2 cellular contexts compared by ENCODE assay signal in the genomic region with DNA sequence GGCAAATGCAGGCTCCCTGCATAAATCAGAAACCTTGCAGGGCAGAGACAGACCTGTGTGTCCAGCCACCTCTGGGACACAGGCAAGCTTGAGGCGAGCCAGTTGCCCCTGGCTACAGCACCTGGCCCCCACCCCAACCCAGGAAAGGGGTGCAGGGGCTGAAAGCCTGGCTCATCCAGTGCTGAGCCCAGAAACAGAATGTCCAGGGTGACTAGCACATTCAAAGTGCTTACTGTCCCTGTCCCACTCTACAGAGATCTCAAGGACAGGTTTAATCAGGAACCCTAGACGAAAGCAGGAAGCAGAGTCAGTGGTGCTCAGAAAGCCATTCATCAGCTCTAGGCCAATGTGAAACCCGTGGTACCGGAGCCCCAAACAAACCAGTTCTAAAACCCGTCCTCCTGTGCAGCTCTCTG.
TF ChIP-seq lines count a peak whose summit lies in the region.

No MANE protein-coding gene starts in this region.

TF ChIP-seq in HCT116, 20 proteins besides CTCF, POLR2A, EP300 and RAD21:
- TF ChIP-seq JUND (IDR thresholded peaks at IDR 0.05), result no peak
- no peak for TF ChIP-seq SIN3A (IDR thresholded peaks at IDR 0.05; ENCODE audit: low read depth)
- TF ChIP-seq, protein P1, sequence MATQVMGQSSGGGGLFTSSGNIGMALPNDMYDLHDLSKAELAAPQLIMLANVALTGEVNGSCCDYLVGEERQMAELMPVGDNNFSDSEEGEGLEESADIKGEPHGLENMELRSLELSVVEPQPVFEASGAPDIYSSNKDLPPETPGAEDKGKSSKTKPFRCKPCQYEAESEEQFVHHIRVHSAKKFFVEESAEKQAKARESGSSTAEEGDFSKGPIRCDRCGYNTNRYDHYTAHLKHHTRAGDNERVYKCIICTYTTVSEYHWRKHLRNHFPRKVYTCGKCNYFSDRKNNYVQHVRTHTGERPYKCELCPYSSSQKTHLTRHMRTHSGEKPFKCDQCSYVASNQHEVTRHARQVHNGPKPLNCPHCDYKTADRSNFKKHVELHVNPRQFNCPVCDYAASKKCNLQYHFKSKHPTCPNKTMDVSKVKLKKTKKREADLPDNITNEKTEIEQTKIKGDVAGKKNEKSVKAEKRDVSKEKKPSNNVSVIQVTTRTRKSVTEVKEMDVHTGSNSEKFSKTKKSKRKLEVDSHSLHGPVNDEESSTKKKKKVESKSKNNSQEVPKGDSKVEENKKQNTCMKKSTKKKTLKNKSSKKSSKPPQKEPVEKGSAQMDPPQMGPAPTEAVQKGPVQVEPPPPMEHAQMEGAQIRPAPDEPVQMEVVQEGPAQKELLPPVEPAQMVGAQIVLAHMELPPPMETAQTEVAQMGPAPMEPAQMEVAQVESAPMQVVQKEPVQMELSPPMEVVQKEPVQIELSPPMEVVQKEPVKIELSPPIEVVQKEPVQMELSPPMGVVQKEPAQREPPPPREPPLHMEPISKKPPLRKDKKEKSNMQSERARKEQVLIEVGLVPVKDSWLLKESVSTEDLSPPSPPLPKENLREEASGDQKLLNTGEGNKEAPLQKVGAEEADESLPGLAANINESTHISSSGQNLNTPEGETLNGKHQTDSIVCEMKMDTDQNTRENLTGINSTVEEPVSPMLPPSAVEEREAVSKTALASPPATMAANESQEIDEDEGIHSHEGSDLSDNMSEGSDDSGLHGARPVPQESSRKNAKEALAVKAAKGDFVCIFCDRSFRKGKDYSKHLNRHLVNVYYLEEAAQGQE (IDR thresholded peaks at IDR 0.05; ENCODE audit: low read depth), result no peak
- TF ChIP-seq ZFX (IDR thresholded peaks at IDR 0.05), result no peak
- TF ChIP-seq, protein P2, sequence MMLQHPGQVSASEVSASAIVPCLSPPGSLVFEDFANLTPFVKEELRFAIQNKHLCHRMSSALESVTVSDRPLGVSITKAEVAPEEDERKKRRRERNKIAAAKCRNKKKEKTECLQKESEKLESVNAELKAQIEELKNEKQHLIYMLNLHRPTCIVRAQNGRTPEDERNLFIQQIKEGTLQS (IDR thresholded peaks at IDR 0.05), result no peak
- no peak for TF ChIP-seq EZH2 (IDR thresholded peaks at IDR 0.05)
- no peak for TF ChIP-seq TCF7L2 (IDR thresholded peaks at IDR 0.05; ENCODE audit: borderline replicate concordance, extremely low read depth, insufficient read depth, insufficient read length)
- no peak for TF ChIP-seq CBX3 (IDR thresholded peaks at IDR 0.05; ENCODE audit: low read depth)
- no peak for TF ChIP-seq EZH2phosphoT487 (IDR thresholded peaks at IDR 0.05; ENCODE audit: borderline replicate concordance)
- TF ChIP-seq POLR2AphosphoS5 (IDR thresholded peaks at IDR 0.05; ENCODE audit: low read depth, low read length), result no peak
- TF ChIP-seq, protein P3, sequence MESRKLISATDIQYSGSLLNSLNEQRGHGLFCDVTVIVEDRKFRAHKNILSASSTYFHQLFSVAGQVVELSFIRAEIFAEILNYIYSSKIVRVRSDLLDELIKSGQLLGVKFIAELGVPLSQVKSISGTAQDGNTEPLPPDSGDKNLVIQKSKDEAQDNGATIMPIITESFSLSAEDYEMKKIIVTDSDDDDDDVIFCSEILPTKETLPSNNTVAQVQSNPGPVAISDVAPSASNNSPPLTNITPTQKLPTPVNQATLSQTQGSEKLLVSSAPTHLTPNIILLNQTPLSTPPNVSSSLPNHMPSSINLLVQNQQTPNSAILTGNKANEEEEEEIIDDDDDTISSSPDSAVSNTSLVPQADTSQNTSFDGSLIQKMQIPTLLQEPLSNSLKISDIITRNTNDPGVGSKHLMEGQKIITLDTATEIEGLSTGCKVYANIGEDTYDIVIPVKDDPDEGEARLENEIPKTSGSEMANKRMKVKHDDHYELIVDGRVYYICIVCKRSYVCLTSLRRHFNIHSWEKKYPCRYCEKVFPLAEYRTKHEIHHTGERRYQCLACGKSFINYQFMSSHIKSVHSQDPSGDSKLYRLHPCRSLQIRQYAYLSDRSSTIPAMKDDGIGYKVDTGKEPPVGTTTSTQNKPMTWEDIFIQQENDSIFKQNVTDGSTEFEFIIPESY (IDR thresholded peaks at IDR 0.05; ENCODE audit: extremely low read depth, insufficient replicate concordance, low read length), result no peak
- TF ChIP-seq CEBPB (IDR thresholded peaks at IDR 0.05; ENCODE audit: low read depth), result no peak
- TF ChIP-seq ELF1 (IDR thresholded peaks at IDR 0.05; ENCODE audit: borderline replicate concordance, low read depth), result no peak
- no peak for TF ChIP-seq YY1 (IDR thresholded peaks at IDR 0.05; ENCODE audit: extremely low read depth, insufficient replicate concordance, low read depth, low read length)
- no peak for TF ChIP-seq SRF (IDR thresholded peaks at IDR 0.05; ENCODE audit: low read depth)
- no peak for TF ChIP-seq FOSL1 (IDR thresholded peaks at IDR 0.05; ENCODE audit: low read depth)
- TF ChIP-seq, protein P4, sequence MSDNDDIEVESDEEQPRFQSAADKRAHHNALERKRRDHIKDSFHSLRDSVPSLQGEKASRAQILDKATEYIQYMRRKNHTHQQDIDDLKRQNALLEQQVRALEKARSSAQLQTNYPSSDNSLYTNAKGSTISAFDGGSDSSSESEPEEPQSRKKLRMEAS (IDR thresholded peaks at IDR 0.05), result no peak
- TF ChIP-seq EGR1 (IDR thresholded peaks at IDR 0.05; ENCODE audit: low read depth), result no peak

TF ChIP-seq in GM12878, 131 proteins besides CTCF, POLR2A, EP300 and RAD21:
- TF ChIP-seq, protein P5, sequence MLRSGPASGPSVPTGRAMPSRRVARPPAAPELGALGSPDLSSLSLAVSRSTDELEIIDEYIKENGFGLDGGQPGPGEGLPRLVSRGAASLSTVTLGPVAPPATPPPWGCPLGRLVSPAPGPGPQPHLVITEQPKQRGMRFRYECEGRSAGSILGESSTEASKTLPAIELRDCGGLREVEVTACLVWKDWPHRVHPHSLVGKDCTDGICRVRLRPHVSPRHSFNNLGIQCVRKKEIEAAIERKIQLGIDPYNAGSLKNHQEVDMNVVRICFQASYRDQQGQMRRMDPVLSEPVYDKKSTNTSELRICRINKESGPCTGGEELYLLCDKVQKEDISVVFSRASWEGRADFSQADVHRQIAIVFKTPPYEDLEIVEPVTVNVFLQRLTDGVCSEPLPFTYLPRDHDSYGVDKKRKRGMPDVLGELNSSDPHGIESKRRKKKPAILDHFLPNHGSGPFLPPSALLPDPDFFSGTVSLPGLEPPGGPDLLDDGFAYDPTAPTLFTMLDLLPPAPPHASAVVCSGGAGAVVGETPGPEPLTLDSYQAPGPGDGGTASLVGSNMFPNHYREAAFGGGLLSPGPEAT (IDR thresholded peaks at IDR 0.05; ENCODE audit: low read depth), result no peak
- TF ChIP-seq ESRRA (IDR thresholded peaks at IDR 0.05; ENCODE audit: low read length), result no peak
- TF ChIP-seq, protein P6, sequence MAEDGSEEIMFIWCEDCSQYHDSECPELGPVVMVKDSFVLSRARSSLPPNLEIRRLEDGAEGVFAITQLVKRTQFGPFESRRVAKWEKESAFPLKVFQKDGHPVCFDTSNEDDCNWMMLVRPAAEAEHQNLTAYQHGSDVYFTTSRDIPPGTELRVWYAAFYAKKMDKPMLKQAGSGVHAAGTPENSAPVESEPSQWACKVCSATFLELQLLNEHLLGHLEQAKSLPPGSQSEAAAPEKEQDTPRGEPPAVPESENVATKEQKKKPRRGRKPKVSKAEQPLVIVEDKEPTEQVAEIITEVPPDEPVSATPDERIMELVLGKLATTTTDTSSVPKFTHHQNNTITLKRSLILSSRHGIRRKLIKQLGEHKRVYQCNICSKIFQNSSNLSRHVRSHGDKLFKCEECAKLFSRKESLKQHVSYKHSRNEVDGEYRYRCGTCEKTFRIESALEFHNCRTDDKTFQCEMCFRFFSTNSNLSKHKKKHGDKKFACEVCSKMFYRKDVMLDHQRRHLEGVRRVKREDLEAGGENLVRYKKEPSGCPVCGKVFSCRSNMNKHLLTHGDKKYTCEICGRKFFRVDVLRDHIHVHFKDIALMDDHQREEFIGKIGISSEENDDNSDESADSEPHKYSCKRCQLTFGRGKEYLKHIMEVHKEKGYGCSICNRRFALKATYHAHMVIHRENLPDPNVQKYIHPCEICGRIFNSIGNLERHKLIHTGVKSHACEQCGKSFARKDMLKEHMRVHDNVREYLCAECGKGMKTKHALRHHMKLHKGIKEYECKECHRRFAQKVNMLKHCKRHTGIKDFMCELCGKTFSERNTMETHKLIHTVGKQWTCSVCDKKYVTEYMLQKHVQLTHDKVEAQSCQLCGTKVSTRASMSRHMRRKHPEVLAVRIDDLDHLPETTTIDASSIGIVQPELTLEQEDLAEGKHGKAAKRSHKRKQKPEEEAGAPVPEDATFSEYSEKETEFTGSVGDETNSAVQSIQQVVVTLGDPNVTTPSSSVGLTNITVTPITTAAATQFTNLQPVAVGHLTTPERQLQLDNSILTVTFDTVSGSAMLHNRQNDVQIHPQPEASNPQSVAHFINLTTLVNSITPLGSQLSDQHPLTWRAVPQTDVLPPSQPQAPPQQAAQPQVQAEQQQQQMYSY (CRISPR knock-in tag; IDR thresholded peaks at IDR 0.05), result no peak
- no peak for TF ChIP-seq CREM (IDR thresholded peaks at IDR 0.05; ENCODE audit: low read depth)
- TF ChIP-seq CBX3 (IDR thresholded peaks at IDR 0.05; ENCODE audit: borderline replicate concordance, low read depth), result no peak
- TF ChIP-seq STAT1 (conservative IDR thresholded peaks at IDR 0.05), result no peak
- no peak for TF ChIP-seq SMARCA5 (IDR thresholded peaks at IDR 0.05)
- no peak for TF ChIP-seq LARP7 (IDR thresholded peaks at IDR 0.05)
- TF ChIP-seq SREBF1 (IDR thresholded peaks at IDR 0.05; ENCODE audit: low read length), result no peak
- TF ChIP-seq TCF3 (IDR thresholded peaks at IDR 0.05; ENCODE audit: borderline replicate concordance, insufficient read depth, low read depth, low read length), result no peak
- no peak for TF ChIP-seq SP1 (IDR thresholded peaks at IDR 0.05; ENCODE audit: low read depth, low read length)
- no peak for TF ChIP-seq YY1 (IDR thresholded peaks at IDR 0.05; ENCODE audit: low read depth, low read length)
- no peak for TF ChIP-seq PML (IDR thresholded peaks at IDR 0.05; ENCODE audit: low read length)
- no peak for TF ChIP-seq KDM1A (IDR thresholded peaks at IDR 0.05; ENCODE audit: borderline replicate concordance)
- no peak for TF ChIP-seq HDAC6 (IDR thresholded peaks at IDR 0.05; ENCODE audit: unreplicated experiment)
- no peak for TF ChIP-seq POLR2AphosphoS5 (IDR thresholded peaks at IDR 0.05; ENCODE audit: low read length)
- TF ChIP-seq, protein P7, sequence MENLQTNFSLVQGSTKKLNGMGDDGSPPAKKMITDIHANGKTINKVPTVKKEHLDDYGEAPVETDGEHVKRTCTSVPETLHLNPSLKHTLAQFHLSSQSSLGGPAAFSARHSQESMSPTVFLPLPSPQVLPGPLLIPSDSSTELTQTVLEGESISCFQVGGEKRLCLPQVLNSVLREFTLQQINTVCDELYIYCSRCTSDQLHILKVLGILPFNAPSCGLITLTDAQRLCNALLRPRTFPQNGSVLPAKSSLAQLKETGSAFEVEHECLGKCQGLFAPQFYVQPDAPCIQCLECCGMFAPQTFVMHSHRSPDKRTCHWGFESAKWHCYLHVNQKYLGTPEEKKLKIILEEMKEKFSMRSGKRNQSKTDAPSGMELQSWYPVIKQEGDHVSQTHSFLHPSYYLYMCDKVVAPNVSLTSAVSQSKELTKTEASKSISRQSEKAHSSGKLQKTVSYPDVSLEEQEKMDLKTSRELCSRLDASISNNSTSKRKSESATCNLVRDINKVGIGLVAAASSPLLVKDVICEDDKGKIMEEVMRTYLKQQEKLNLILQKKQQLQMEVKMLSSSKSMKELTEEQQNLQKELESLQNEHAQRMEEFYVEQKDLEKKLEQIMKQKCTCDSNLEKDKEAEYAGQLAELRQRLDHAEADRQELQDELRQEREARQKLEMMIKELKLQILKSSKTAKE (IDR thresholded peaks at IDR 0.05; ENCODE audit: low read depth, poor library complexity, severe bottlenecking), result no peak
- TF ChIP-seq, protein P8, sequence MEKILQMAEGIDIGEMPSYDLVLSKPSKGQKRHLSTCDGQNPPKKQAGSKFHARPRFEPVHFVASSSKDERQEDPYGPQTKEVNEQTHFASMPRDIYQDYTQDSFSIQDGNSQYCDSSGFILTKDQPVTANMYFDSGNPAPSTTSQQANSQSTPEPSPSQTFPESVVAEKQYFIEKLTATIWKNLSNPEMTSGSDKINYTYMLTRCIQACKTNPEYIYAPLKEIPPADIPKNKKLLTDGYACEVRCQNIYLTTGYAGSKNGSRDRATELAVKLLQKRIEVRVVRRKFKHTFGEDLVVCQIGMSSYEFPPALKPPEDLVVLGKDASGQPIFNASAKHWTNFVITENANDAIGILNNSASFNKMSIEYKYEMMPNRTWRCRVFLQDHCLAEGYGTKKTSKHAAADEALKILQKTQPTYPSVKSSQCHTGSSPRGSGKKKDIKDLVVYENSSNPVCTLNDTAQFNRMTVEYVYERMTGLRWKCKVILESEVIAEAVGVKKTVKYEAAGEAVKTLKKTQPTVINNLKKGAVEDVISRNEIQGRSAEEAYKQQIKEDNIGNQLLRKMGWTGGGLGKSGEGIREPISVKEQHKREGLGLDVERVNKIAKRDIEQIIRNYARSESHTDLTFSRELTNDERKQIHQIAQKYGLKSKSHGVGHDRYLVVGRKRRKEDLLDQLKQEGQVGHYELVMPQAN (conservative IDR thresholded peaks at IDR 0.05), result no peak
